In the genomic region with DNA sequence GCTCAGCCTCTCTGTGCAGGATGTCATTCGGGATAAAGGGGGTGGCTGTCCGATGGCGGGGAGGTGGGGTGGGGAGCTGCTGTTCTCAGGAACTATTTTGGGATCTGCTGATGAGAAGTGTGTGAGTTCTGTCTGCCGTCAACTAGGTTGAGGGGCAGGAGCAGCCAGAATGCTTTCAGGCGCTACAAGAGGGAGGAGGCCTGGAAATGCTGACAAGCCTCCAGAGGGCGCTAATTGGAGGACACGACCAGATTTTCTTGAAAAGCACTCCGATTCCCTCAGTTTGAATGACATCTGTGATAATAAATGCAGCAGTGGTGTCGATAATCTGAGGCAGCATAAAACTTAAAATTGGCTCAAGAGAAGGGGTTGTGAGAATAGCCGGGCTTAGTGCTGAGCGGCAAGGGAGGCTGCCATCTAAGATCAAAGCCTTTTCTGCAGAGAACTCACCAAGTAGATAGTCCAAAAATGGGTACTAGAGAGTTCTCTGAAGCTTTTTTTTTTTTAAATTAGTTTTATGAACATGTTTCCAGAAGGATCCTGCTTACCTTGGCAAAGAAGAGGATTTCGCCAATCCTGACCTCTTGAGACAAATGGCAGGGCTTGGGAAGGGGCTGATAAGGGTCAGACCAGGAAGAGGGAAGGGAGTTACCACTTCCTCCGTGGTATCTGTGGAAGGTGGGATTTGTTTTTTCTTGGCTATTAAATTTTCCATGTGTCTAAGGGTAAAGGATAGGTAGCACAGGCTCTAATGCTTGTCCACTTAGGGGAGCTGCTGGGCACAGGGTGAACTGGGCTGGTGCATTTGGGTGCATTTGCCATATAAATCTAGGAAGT, we compare ENCODE assay signal across 8 cellular contexts.
DNase-seq lines count a peak whose midpoint lies in the region; ATAC-seq and TF ChIP-seq lines count a peak whose summit lies in the region.

No MANE protein-coding gene starts in this region.

- H3K9me3 Mint-ChIP-seq in activated CD4-positive, alpha-beta T cell treated with anti-CD3 and anti-CD28 coated beads for 36 hours (ENCODE audit: low read depth) = no peaks in the 10 kb centered on the region
- H3K9me3 Mint-ChIP-seq in endodermal cell = no peaks in the 10 kb centered on the region

- H3K27me3 ChIP-seq in Peyer's patch (no peaks in the 10 kb centered on the region), endodermal cell (ENCODE audit: control insufficient read depth, insufficient read depth, low read length, poor library complexity, severe bottlenecking) (peaks cover 9% of the 10 kb centered on the region), neuronal stem cell (ENCODE audit: control insufficient read depth in 3 of 3, insufficient read depth in 3 of 3, low read depth in 1 of 3, low read length in 3 of 3) (no peaks in the 10 kb centered on the region)

- peak overlapping the region; percentile 62 for H2AFZ ChIP-seq in neuronal stem cell (ENCODE audit: low read length)

- H3K4me3 Mint-ChIP-seq in activated CD4-positive, alpha-beta T cell treated with anti-CD3 and anti-CD28 coated beads for 36 hours = no peak overlapping the region
- H3K4me3 Mint-ChIP-seq in endodermal cell = no peak overlapping the region

- H2BK120ac ChIP-seq in neuronal stem cell (ENCODE audit: low read depth, low read length) = no peak overlapping the region

- no peak overlapping the region for H2BK15ac ChIP-seq in neuronal stem cell (ENCODE audit: low read length)

- H4K91ac ChIP-seq in neuronal stem cell (ENCODE audit: low read depth, low read length, poor library complexity) = no peak overlapping the region

- POLR2A ChIA-PET in activated CD4-positive, alpha-beta T cell treated with anti-CD3 and anti-CD28 coated beads for 36 hours (lab: Charles Lee) = no interaction called here

- H3K27ac Mint-ChIP-seq in activated CD4-positive, alpha-beta T cell treated with anti-CD3 and anti-CD28 coated beads for 36 hours = no peak overlapping the region
- H3K27ac Mint-ChIP-seq in endodermal cell = no peak overlapping the region

- no peaks in the 10 kb centered on the region for H3K27me3 Mint-ChIP-seq in activated CD4-positive, alpha-beta T cell treated with anti-CD3 and anti-CD28 coated beads for 36 hours
- H3K27me3 Mint-ChIP-seq in endodermal cell (ENCODE audit: insufficient read depth) = peaks cover 4% of the 10 kb centered on the region

- H3K18ac ChIP-seq in neuronal stem cell (ENCODE audit: low read length) = peak overlapping the region; percentile 6

- no peak for ATAC-seq in activated CD4-positive, alpha-beta T cell treated with anti-CD3 and anti-CD28 coated beads for 36 hours
- ATAC-seq in HG03280 (IDR thresholded peaks at IDR 0.05; ENCODE audit: unreplicated experiment) = no peak

- WGBS in endodermal cell (ENCODE audit: insufficient coverage in 1 of 2, insufficient read length in 1 of 2), 2 experiments = 55 to 59% methylated on average over 10 to 13 of the region's 13 CpGs
- no CpG with 5 or more reads among the region's 13 CpGs for WGBS in neuronal stem cell (ENCODE audit: extremely low coverage in 2 of 2, insufficient read length in 2 of 2, insufficient replicate concordance in 1 of 2), 2 donors

- H3K9me3 ChIP-seq in Peyer's patch (no peaks in the 10 kb centered on the region), endodermal cell (ENCODE audit: control insufficient read depth, low read length) (no peaks in the 10 kb centered on the region), neuronal stem cell (replicated peaks in 1 of 2; ENCODE audit: control insufficient read depth in 2 of 2, insufficient read depth in 1 of 2, low read depth in 1 of 2, low read length in 2 of 2) (no peaks in the 10 kb centered on the region)

- H3K4me2 ChIP-seq in neuronal stem cell (ENCODE audit: insufficient read depth, low read length, poor library complexity, severe bottlenecking) = no peak overlapping the region

- TF ChIP-seq POLR2A in Peyer's patch (IDR thresholded peaks at IDR 0.05) = no peak

- H2AK5ac ChIP-seq in neuronal stem cell (ENCODE audit: low read depth, low read length) = no peak overlapping the region

- H3K9ac ChIP-seq in endodermal cell (ENCODE audit: extremely low read depth, low read length, poor library complexity, severe bottlenecking) (no peak overlapping the region), neuronal stem cell (ENCODE audit: low read depth, low read length, poor library complexity) (no peak overlapping the region)

- no peak overlapping the region for H3K4ac ChIP-seq in neuronal stem cell (ENCODE audit: low read length)

- CTCF ChIA-PET in activated CD4-positive, alpha-beta T cell treated with anti-CD3 and anti-CD28 coated beads for 36 hours (lab: Charles Lee) = interaction anchor here (0.6 to 1.0 kb wide), 5 partner anchors 118 to 179 kb away, joined by 3 to 5 read pairs (median 3); no protein-coding TSS in a partner anchor

- H3K79me1 ChIP-seq in neuronal stem cell (ENCODE audit: low read depth, low read length) = no peaks in the 10 kb centered on the region

- TF ChIP-seq CTCF in Peyer's patch (IDR thresholded peaks at IDR 0.05) = peak in 4 of 6 experiments; percentile 30 to 56 (median 50)
- TF ChIP-seq CTCF in endodermal cell (conservative IDR thresholded peaks at IDR 0.05) = peak; percentile 99

- no peak overlapping the region for H3K23ac ChIP-seq in neuronal stem cell (ENCODE audit: low read depth, low read length, poor library complexity)

- no peak overlapping the region for H2BK5ac ChIP-seq in neuronal stem cell (ENCODE audit: low read length)

- intact Hi-C loops in activated CD4-positive, alpha-beta T cell treated with anti-CD3 and anti-CD28 coated beads for 36 hours (cut with DNase I, micrococcal nuclease) = loop anchor here (1.0 kb wide), 2 partner anchors 119 to 146 kb away; no protein-coding TSS in a partner anchor

- H3K4me1 ChIP-seq in Peyer's patch = no peaks in the 10 kb centered on the region
- no peaks in the 10 kb centered on the region for H3K4me1 ChIP-seq in endodermal cell (ENCODE audit: control insufficient read depth, insufficient read depth, low read length)
- peaks cover 2 to 9% of the 10 kb centered on the region in 2 donors for H3K4me1 ChIP-seq in neuronal stem cell (ENCODE audit: control insufficient read depth in 2 of 2, insufficient read depth in 1 of 2, low read depth in 1 of 2, low read length in 2 of 2)

- peak; percentile 63 for DNase-seq in activated CD4-positive, alpha-beta T cell treated with anti-CD3 and anti-CD28 coated beads for 36 hours
- DNase-seq in activated CD4-positive, alpha-beta T cell treated with anti-CD3 and anti-CD28 coated beads for 1 hour = no peak
- DNase-seq in Peyer's patch = peak in 1 of 3 donors; percentile 57
- DNase-seq in endodermal cell = peak; percentile 92
- DNase-seq in neuronal stem cell (ENCODE audit: low spot score) = peak; percentile 18
- no peak for DNase-seq in KG1 (lab: John Stamatoyannopoulos, UW)
- no peak for DNase-seq in superior temporal gyrus (ENCODE audit: extremely low spot score)

- H3K27ac ChIP-seq in Peyer's patch (no peak overlapping the region), endodermal cell (ENCODE audit: low read depth, low read length) (no peak overlapping the region), neuronal stem cell (replicated peaks; ENCODE audit: low read length) (no peak overlapping the region)

- no peak overlapping the region for H3K14ac ChIP-seq in neuronal stem cell (ENCODE audit: low read length)

- H2BK12ac ChIP-seq in neuronal stem cell (ENCODE audit: low read length) = no peak overlapping the region

- H3K36me3 Mint-ChIP-seq in activated CD4-positive, alpha-beta T cell treated with anti-CD3 and anti-CD28 coated beads for 36 hours (ENCODE audit: low read depth) = peaks cover 30% of the 10 kb centered on the region
- H3K36me3 Mint-ChIP-seq in endodermal cell (ENCODE audit: low read depth) = no peaks in the 10 kb centered on the region

- H3K4me3 ChIP-seq in Peyer's patch = no peak overlapping the region
- H3K4me3 ChIP-seq in endodermal cell (ENCODE audit: low read length) = no peak overlapping the region
- no peak overlapping the region for H3K4me3 ChIP-seq in neuronal stem cell (ENCODE audit: low read length in 2 of 2)

- H3K4me1 Mint-ChIP-seq in activated CD4-positive, alpha-beta T cell treated with anti-CD3 and anti-CD28 coated beads for 36 hours = no peaks in the 10 kb centered on the region
- H3K4me1 Mint-ChIP-seq in endodermal cell = peaks cover 3% of the 10 kb centered on the region

- no peak overlapping the region for H4K8ac ChIP-seq in neuronal stem cell (ENCODE audit: low read depth, low read length)

- H3K36me3 ChIP-seq in Peyer's patch = peaks cover 0 to 14% (median 0%) of the 10 kb centered on the region in 3 donors
- H3K36me3 ChIP-seq in endodermal cell (ENCODE audit: control insufficient read depth, insufficient read depth, low read length) = no peaks in the 10 kb centered on the region
- H3K36me3 ChIP-seq in neuronal stem cell (replicated peaks in 1 of 2; ENCODE audit: control insufficient read depth in 2 of 2, insufficient read depth in 2 of 2, low read length in 2 of 2) = no peaks in the 10 kb centered on the region

Comparison
In these comparisons a context has a peak if more than half of its experiments do, and no peak if none do; other contexts are left out.
1. DNase-seq: peak in activated CD4-positive, alpha-beta T cell treated with anti-CD3 and anti-CD28 coated beads for 36 hours (single experiment), endodermal cell (single experiment) and neuronal stem cell (single experiment); none in activated CD4-positive, alpha-beta T cell treated with anti-CD3 and anti-CD28 coated beads for 1 hour (single experiment), KG1 (single experiment) and superior temporal gyrus (single experiment).